In the genomic region with DNA sequence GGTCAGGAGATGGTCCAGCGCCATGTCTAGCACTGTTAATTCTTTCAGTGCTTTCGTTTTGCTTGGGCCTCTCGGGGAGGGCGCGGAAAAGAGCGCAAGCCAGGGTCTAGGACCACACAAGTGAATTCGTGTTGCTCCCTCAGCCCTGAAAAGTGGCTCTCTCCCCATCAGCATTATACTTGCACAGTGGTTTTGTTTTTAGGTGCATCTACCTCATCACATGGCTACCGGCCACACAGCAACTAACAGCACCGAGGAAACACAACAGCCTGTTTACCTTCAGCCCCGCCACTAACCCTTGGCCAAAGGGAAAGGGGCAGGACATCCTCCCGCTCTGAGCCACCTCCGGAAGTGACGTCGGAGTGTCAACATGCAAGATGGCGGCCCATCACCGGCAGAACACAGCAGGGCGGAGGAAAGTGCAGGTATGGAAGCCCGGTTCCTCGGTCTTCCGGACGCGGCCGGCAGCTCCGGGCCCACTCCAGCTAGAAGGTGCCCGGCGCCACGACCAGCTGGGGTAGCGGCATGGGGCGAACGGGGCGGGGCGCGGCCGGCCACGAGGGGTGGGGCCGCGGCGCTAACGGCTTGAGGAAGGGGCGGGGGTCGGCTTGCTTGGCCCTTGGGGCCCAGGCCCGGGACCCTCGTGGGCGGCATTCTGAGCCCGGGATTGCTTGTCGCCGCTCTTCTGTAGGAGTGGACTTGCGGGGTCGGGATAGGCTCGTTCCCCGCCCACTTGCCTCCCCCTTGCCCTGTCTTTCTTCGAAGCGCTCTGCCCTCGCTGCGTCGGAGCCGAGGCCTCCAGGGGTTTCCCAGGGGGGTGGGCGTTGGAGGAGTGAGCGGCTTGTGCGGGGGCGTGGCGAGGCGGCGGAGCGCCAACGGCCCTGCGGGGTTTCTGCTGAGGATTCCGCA, we compare ENCODE assay signal across 1 cellular context.
A peak's percentile ranks its signal among the peaks of the same experiment; 100 is the strongest.
TF ChIP-seq lines count a peak whose summit lies in the region.

Gene SCN11A, minus strand, starts transcription at position 296 of the 909 bp plus-strand sequence. CDS start 101,582 bp downstream, outside the sequence.
Gene WDR48, plus strand, starts transcription at position 368 of the 909 bp plus-strand sequence. Its CDS starts 10 bp downstream, at position 378.

TF ChIP-seq in HepG2, 621 proteins besides CTCF, POLR2A, EP300 and RAD21 (continued from another document and continues in another):
- TF ChIP-seq, protein P1, sequence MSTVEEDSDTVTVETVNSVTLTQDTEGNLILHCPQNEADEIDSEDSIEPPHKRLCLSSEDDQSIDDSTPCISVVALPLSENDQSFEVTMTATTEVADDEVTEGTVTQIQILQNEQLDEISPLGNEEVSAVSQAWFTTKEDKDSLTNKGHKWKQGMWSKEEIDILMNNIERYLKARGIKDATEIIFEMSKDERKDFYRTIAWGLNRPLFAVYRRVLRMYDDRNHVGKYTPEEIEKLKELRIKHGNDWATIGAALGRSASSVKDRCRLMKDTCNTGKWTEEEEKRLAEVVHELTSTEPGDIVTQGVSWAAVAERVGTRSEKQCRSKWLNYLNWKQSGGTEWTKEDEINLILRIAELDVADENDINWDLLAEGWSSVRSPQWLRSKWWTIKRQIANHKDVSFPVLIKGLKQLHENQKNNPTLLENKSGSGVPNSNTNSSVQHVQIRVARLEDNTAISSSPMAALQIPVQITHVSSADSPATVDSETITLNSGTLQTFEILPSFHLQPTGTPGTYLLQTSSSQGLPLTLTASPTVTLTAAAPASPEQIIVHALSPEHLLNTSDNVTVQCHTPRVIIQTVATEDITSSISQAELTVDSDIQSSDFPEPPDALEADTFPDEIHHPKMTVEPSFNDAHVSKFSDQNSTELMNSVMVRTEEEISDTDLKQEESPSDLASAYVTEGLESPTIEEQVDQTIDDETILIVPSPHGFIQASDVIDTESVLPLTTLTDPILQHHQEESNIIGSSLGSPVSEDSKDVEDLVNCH (CRISPR knock-in tag; IDR thresholded peaks at IDR 0.05), result no peak
- peak; percentile 77 for TF ChIP-seq HDAC2 (CRISPR knock-in tag; IDR thresholded peaks at IDR 0.05)
- TF ChIP-seq RCOR2 (CRISPR knock-in tag; IDR thresholded peaks at IDR 0.05), result no peak
- TF ChIP-seq HOXA9 (CRISPR knock-in tag; IDR thresholded peaks at IDR 0.05; ENCODE audit: borderline replicate concordance), result peak; percentile 91
- peak; percentile 56; the same call in 1 of the 2 replicates for TF ChIP-seq SAFB2 (CRISPR knock-in tag; IDR thresholded peaks at IDR 0.05; ENCODE audit: borderline replicate concordance, low read depth)
- TF ChIP-seq ZBTB34 (CRISPR knock-in tag; IDR thresholded peaks at IDR 0.05), result no peak
- 0 out of 2 replicates have a peak, but pooled peaks have one; percentile 53 for TF ChIP-seq ZNF205 (CRISPR knock-in tag; IDR thresholded peaks at IDR 0.05)
- 0 out of 2 replicates have a peak, but pooled peaks have one; percentile 35 for TF ChIP-seq ATAD3A (CRISPR knock-in tag; IDR thresholded peaks at IDR 0.05)
- 0 out of 2 replicates have a peak, but pooled peaks have one; percentile 25 for TF ChIP-seq ZNF383 (CRISPR knock-in tag; IDR thresholded peaks at IDR 0.05; ENCODE audit: borderline replicate concordance)
- peak; percentile 38; the same call in 1 of the 2 replicates for TF ChIP-seq ZNF691 (CRISPR knock-in tag; IDR thresholded peaks at IDR 0.05; ENCODE audit: borderline replicate concordance, low read depth)
- peak; percentile 94 for TF ChIP-seq ZFY (CRISPR knock-in tag; IDR thresholded peaks at IDR 0.05)
- TF ChIP-seq PHF20 (CRISPR knock-in tag; IDR thresholded peaks at IDR 0.05), result peak; percentile 81
- no peak for TF ChIP-seq JARID2 (CRISPR knock-in tag; IDR thresholded peaks at IDR 0.05; ENCODE audit: insufficient replicate concordance)
- TF ChIP-seq KAT8 (CRISPR knock-in tag; IDR thresholded peaks at IDR 0.05), result peak; percentile 95
- TF ChIP-seq NFKB2 (CRISPR knock-in tag; IDR thresholded peaks at IDR 0.05; ENCODE audit: borderline replicate concordance), result peak; percentile 79; the same call in 1 of the 2 replicates
- TF ChIP-seq ZNF768 (CRISPR knock-in tag; IDR thresholded peaks at IDR 0.05), result peak; percentile 63; the same call in 1 of the 2 replicates
- TF ChIP-seq ZNF142 (CRISPR knock-in tag; IDR thresholded peaks at IDR 0.05), result peak; percentile 60
- TF ChIP-seq SIN3B (IDR thresholded peaks at IDR 0.05; ENCODE audit: low read length), result peak; percentile 90
- peak; percentile 86; the same call in 1 of the 2 replicates for TF ChIP-seq FOXC1 (CRISPR knock-in tag; IDR thresholded peaks at IDR 0.05; ENCODE audit: borderline replicate concordance)
- peak; percentile 56; the same call in 1 of the 2 replicates for TF ChIP-seq ZNF331 (CRISPR knock-in tag; IDR thresholded peaks at IDR 0.05)
- no peak for TF ChIP-seq ZBTB8A (CRISPR knock-in tag; IDR thresholded peaks at IDR 0.05; ENCODE audit: borderline replicate concordance, low read depth)
- TF ChIP-seq MIER3 (CRISPR knock-in tag; IDR thresholded peaks at IDR 0.05; ENCODE audit: borderline replicate concordance), result peak; percentile 54; the same call in 1 of the 2 replicates
- no peak for TF ChIP-seq ZNF382 (CRISPR knock-in tag; IDR thresholded peaks at IDR 0.05; ENCODE audit: borderline replicate concordance)
- peak; percentile 98 for TF ChIP-seq CREM (IDR thresholded peaks at IDR 0.05)
- peak; percentile 88 for TF ChIP-seq CREM (CRISPR knock-in tag; IDR thresholded peaks at IDR 0.05)
- peak; percentile 97 for TF ChIP-seq HOXA3 (CRISPR knock-in tag; IDR thresholded peaks at IDR 0.05)
- TF ChIP-seq HBP1 (CRISPR knock-in tag; IDR thresholded peaks at IDR 0.05; ENCODE audit: low read depth), result peak; percentile 82; the same call in 1 of the 2 replicates
- TF ChIP-seq ZFP36L1 (CRISPR knock-in tag; IDR thresholded peaks at IDR 0.05), result peak; percentile 80; the same call in 1 of the 2 replicates
- TF ChIP-seq, protein P2, sequence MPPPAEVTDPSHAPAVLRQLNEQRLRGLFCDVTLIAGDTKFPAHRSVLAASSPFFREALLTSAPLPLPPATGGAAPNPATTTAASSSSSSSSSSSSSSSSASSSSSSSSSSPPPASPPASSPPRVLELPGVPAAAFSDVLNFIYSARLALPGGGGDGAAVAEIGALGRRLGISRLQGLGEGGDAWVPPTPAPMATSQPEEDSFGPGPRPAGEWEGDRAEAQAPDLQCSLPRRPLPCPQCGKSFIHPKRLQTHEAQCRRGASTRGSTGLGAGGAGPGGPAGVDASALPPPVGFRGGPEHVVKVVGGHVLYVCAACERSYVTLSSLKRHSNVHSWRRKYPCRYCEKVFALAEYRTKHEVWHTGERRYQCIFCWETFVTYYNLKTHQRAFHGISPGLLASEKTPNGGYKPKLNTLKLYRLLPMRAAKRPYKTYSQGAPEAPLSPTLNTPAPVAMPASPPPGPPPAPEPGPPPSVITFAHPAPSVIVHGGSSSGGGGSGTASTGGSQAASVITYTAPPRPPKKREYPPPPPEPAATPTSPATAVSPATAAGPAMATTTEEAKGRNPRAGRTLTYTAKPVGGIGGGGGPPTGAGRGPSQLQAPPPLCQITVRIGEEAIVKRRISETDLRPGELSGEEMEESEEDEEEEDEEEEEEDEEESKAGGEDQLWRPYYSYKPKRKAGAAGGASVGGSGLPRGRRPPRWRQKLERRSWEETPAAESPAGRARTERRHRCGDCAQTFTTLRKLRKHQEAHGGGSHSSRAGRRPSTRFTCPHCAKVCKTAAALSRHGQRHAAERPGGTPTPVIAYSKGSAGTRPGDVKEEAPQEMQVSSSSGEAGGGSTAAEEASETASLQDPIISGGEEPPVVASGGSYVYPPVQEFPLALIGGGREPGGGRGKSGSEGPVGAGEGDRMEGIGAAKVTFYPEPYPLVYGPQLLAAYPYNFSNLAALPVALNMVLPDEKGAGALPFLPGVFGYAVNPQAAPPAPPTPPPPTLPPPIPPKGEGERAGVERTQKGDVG (CRISPR knock-in tag; IDR thresholded peaks at IDR 0.05; ENCODE audit: borderline replicate concordance), result peak; percentile 50; the same call in 1 of the 2 replicates
